Comparison of ENCODE assay signal across 30 cellular contexts in the genomic region with DNA sequence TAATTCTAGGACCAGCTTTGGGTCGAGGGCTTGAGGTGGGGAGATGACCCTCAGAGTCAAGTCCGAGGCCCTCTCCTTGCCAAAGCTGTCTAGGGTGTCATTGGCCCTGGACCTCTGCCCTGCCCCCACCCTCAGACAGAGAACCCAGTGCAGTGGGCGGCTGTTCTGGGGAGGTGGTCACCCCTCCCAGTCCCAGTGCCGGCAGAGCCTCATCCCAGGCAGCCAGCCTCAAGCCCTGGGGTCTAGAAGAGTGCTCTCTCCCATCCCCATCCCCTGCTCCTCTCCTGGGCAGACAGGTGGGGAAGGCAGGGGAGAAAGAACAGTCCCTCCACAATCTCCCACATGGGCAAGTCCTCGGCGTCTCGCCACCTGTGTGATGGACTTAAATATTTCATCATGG. TPM values are rescaled to one million over a fixed set of nuclear protein-coding genes. Genes with fewer than 3 reads are reported as not detected.
"Had no signal": no experiment of that assay in that cellular context is flagged by ENCODE, and none has a peak within 500 bp of the region (broad histone marks: within the 10 kb centered on the region; RNA-seq: fewer than 3 reads in every experiment).

No MANE protein-coding gene starts in this region.

- H3K27ac ChIP-seq: adrenal gland, body of pancreas, breast epithelium, cardiac muscle cell, colonic mucosa had no signal

- DNase-seq: activated CD4-positive, alpha-beta memory T cell treated with anti-CD3 and anti-CD28 coated beads for 36 hours; activated CD4-positive, alpha-beta T cell treated with anti-CD3 and anti-CD28 coated beads for 36 hours; activated CD4-positive, alpha-beta T cell treated with anti-CD3 and anti-CD28 coated beads, Interleukin-2, amount 10 ng/mL, durations not matched to agents 24 days and 14 days; activated CD4-positive, CD25-positive, alpha-beta regulatory T cell; activated CD4-positive, CD25-positive, alpha-beta regulatory T cell treated with anti-CD3 and anti-CD28 coated beads, Interleukin-2, amount 50 U/mL, for 72 hours; activated CD8-positive, alpha-beta memory T cell treated with anti-CD3 and anti-CD28 coated beads, Interleukin-2, amount 10 ng/mL, durations not matched to agents 7 days and 5 days; activated CD8-positive, alpha-beta memory T cell treated with anti-CD3 and anti-CD28 coated beads, Interleukin-2, amount 50 U/mL, for 4 hours; activated CD8-positive, alpha-beta T cell treated with anti-CD3 and anti-CD28 coated beads, Interleukin-2, amount 10 ng/mL, durations not matched to agents 7 days and 5 days; activated effector memory CD4-positive, alpha-beta T cell treated with anti-CD3 and anti-CD28 coated beads, Interleukin-2, amount 50 U/mL, for 16 hours; activated naive CD4-positive, alpha-beta T cell treated with anti-CD3 and anti-CD28 coated beads for 36 hours; activated naive CD8-positive, alpha-beta T cell treated with anti-CD3 and anti-CD28 coated beads for 36 hours; activated naive CD8-positive, alpha-beta T cell treated with anti-CD3 and anti-CD28 coated beads, Interleukin-2, amount 50 U/mL, for 24 hours; activated T-cell treated with anti-CD3 and anti-CD28 coated beads, Interleukin-2, amount 50 U/mL, for 1 hour; activated T-cell treated with anti-CD3 and anti-CD28 coated beads, Interleukin-2, amount 50 U/mL, for 48 hours; aorta; central memory CD4-positive, alpha-beta T cell; cerebellar nuclear complex; colonic mucosa; effector memory CD4-positive, alpha-beta T cell; endodermal cell; foreskin fibroblast; T-helper 1 cell; T-helper 17 cell; T1000 had no signal

- H3K4me1 ChIP-seq: colonic mucosa had no signal

- ATAC-seq: activated naive CD8-positive, alpha-beta T cell treated with anti-CD3 and anti-CD28 coated beads, Interleukin-2, amount 50 U/mL, for 24 hours; body of pancreas; T-helper 17 cell had no signal

- FAIRE-seq: frontal cortex had no signal

- H3K36me3 ChIP-seq: adrenal gland, breast epithelium, cardiac muscle cell, colonic mucosa had no signal

- H3K4me3 ChIP-seq: adrenal gland, body of pancreas, breast epithelium, cardiac muscle cell, colonic mucosa had no signal

- H3K9me3 ChIP-seq: adrenal gland, body of pancreas, breast epithelium, colonic mucosa had no signal

RNA-seq across cellular contexts. Expression of gene NTNG2, which starts 7.0 kb away (rescaled TPM):
- total RNA-seq: epithelial cell of proximal tubule had no signal
